ENCODE assay signal across 22 cellular contexts in genomic region chr11:7603031-7603781, GRCh38.
A peak's percentile ranks its signal among the peaks of the same experiment; 100 is the strongest.
DNase-seq lines count a peak whose midpoint lies in the region; ATAC-seq and TF ChIP-seq lines count a peak whose summit lies in the region.
"Had no signal": no experiment of that assay in that cellular context is flagged by ENCODE, and none has a peak within 500 bp of the region (broad histone marks: within the 10 kb centered on the region; RNA-seq: fewer than 3 reads in every experiment).

No MANE protein-coding gene starts in this region.

- DNase-seq in DMS 273 (lab: John Stamatoyannopoulos, UW; ENCODE audit: unreplicated experiment) (peak; percentile 2), DMS 273 treated with DMSO at 0.1 percent for 48 hours (lab: John Stamatoyannopoulos, UW) (no peak), WTC11 (ENCODE audit: low spot score) (no peak), left kidney (ENCODE audit: low read depth, low spot score) (peak; percentile 76), type B pancreatic cell (ENCODE audit: extremely low spot score, unreplicated experiment) (no peak), RPMI8226 (no peak), left lobe of liver (ENCODE audit: low spot score) (no peak)
- DNase-seq: caudate nucleus; DMS53; MM.1S; naive B cell; NCI-H1694; NCI-H446; posterior cingulate gyrus; SHP77; stimulated activated CD4-positive, alpha-beta T cell treated with anti-CD3 and anti-CD28 coated beads, Interleukin-4, amount 100 ng/mL, for 4 hours; stimulated activated CD8-positive, alpha-beta memory T cell treated with anti-CD3 and anti-CD28 coated beads, Interleukin-4, amount 100 ng/mL, for 48 hours; T-helper 2 cell; testis had no signal

- H3K4me3 Mint-ChIP-seq in WTC11 (no peak overlapping the region), type B pancreatic cell (peak overlapping the region; percentile 11)
- H3K4me3 Mint-ChIP-seq: activated T-helper 17 cell treated with anti-CD3 and anti-CD28 coated beads, Interleukin-2, amount 50 U/mL, for 72 hours; CD14-positive monocyte; naive B cell had no signal

- H3K9me3 Mint-ChIP-seq in WTC11: no peaks in the 10 kb centered on the region
- H3K9me3 Mint-ChIP-seq in type B pancreatic cell: peaks cover 4% of the 10 kb centered on the region
- H3K9me3 Mint-ChIP-seq: activated T-helper 17 cell treated with anti-CD3 and anti-CD28 coated beads, Interleukin-2, amount 50 U/mL, for 72 hours; naive B cell had no signal

- H3K36me3 Mint-ChIP-seq in WTC11 (peaks cover 3% of the 10 kb centered on the region; the same call in 1 of the 2 replicates), type B pancreatic cell (peaks cover 6% of the 10 kb centered on the region)

- H3K4me1 Mint-ChIP-seq in WTC11 (peaks cover 8% of the 10 kb centered on the region), type B pancreatic cell (ENCODE audit: unreplicated experiment) (peaks cover 18% of the 10 kb centered on the region)
- H3K4me1 Mint-ChIP-seq: activated T-helper 17 cell treated with anti-CD3 and anti-CD28 coated beads, Interleukin-2, amount 50 U/mL, for 72 hours; naive B cell had no signal

- no peak overlapping the region for H3K27ac Mint-ChIP-seq in WTC11
- no peak overlapping the region for H3K27ac Mint-ChIP-seq in type B pancreatic cell
- H3K27ac Mint-ChIP-seq: activated T-helper 17 cell treated with anti-CD3 and anti-CD28 coated beads, Interleukin-2, amount 50 U/mL, for 72 hours; CD14-positive monocyte had no signal

- CTCF ChIA-PET in WTC11 (lab: Charles Lee): no interaction called here

- peak; percentile 55; the same call in 1 of the 2 replicates for ATAC-seq in WTC11
- ATAC-seq in HG03342 (IDR thresholded peaks at IDR 0.05; ENCODE audit: unreplicated experiment): no peak
- ATAC-seq in left lobe of liver: no peak
- ATAC-seq: activated T-helper 17 cell treated with anti-CD3 and anti-CD28 coated beads, Interleukin-2, amount 50 U/mL, for 72 hours had no signal

- TF ChIP-seq CTCF in WTC11 (IDR thresholded peaks at IDR 0.05): no peak
- no peak for TF ChIP-seq CTCF in type B pancreatic cell (conservative IDR thresholded peaks at IDR 0.05)

- POLR2A ChIA-PET in WTC11 (lab: Charles Lee): no interaction called here

- H3K27me3 Mint-ChIP-seq in WTC11 (ENCODE audit: low read depth): no peaks in the 10 kb centered on the region
- H3K27me3 Mint-ChIP-seq in type B pancreatic cell: no peaks in the 10 kb centered on the region
- H3K27me3 Mint-ChIP-seq: activated T-helper 17 cell treated with anti-CD3 and anti-CD28 coated beads, Interleukin-2, amount 50 U/mL, for 72 hours; naive B cell had no signal

TF ChIP-seq in WTC11, 78 proteins besides CTCF, POLR2A, EP300 and RAD21:
- no peak for TF ChIP-seq JUN (CRISPR knock-in tag; IDR thresholded peaks at IDR 0.05)
- no peak for TF ChIP-seq FOXP4 (CRISPR knock-in tag; IDR thresholded peaks at IDR 0.05)
- no peak for TF ChIP-seq FOXK1 (CRISPR knock-in tag; IDR thresholded peaks at IDR 0.05)
- TF ChIP-seq SP1 (CRISPR knock-in tag; conservative IDR thresholded peaks at IDR 0.05): no peak

Comparison
In these comparisons a context has a peak if more than half of its experiments do, and no peak if none do; other contexts are left out.
1. DNase-seq: peak in DMS 273 (single experiment) and left kidney (single experiment); none in DMS 273 treated with DMSO at 0.1 percent for 48 hours (single experiment), WTC11 (single experiment), type B pancreatic cell (single experiment), RPMI8226 (single experiment) and left lobe of liver (single experiment).